7 cellular contexts compared by ENCODE assay signal in genomic region chr22:38870791-38871359, GRCh38. TPM values are rescaled to one million over a fixed set of nuclear protein-coding genes. Genes with fewer than 3 reads are reported as not detected.
A peak's percentile ranks its signal among the peaks of the same experiment; 100 is the strongest.
DNase-seq lines count a peak whose midpoint lies in the region; ATAC-seq and TF ChIP-seq lines count a peak whose summit lies in the region.

No MANE protein-coding gene starts in this region.

- H3K9me3 Mint-ChIP-seq in activated naive CD4-positive, alpha-beta T cell treated with anti-CD3 and anti-CD28 coated beads, Interleukin-2, amount 50 U/mL, for 72 hours: no peaks in the 10 kb centered on the region
- no peaks in the 10 kb centered on the region for H3K9me3 Mint-ChIP-seq in immature natural killer cell

- TF ChIP-seq POLR2A in stomach (IDR thresholded peaks at IDR 0.05): no peak

- no peaks in the 10 kb centered on the region for H3K9me3 ChIP-seq in stomach

- peaks cover 11 to 25% (median 25%) of the 10 kb centered on the region in 3 donors for H3K27me3 Mint-ChIP-seq in immature natural killer cell (ENCODE audit: low read depth in 3 of 3)

- peak overlapping the region; percentile 82 to 89 (median 86) for H3K4me3 Mint-ChIP-seq in immature natural killer cell

- ATAC-seq in activated naive CD4-positive, alpha-beta T cell treated with anti-CD3 and anti-CD28 coated beads, Interleukin-2, amount 50 U/mL, for 72 hours: no peak

- TF ChIP-seq EP300 in stomach (IDR thresholded peaks at IDR 0.05): no peak

- H3K4me3 ChIP-seq in HL-60 (replicated peaks; ENCODE audit: insufficient read depth, low read length) (peak overlapping the region; percentile 72), stomach (peak overlapping the region; percentile 58 to 88 (median 82))

- H3K36me3 ChIP-seq in stomach: peaks cover 18 to 36% (median 35%) of the 10 kb centered on the region in 4 donors

- H3K27me3 ChIP-seq in HL-60 (ENCODE audit: insufficient read depth, poor library complexity, severe bottlenecking) (peaks cover 8% of the 10 kb centered on the region), stomach (no peaks in the 10 kb centered on the region)

- H3K4me1 ChIP-seq in stomach: peaks cover 43 to 72% (median 54%) of the 10 kb centered on the region in 4 donors

- peaks cover 14 to 20% of the 10 kb centered on the region in 2 donors for H3K36me3 Mint-ChIP-seq in activated naive CD4-positive, alpha-beta T cell treated with anti-CD3 and anti-CD28 coated beads, Interleukin-2, amount 50 U/mL, for 72 hours
- no peaks in the 10 kb centered on the region for H3K36me3 Mint-ChIP-seq in immature natural killer cell

- intact Hi-C loops in stomach (cut with DNase I; ENCODE audit: low total_unique reads): no loop called here

- TF ChIP-seq CTCF in HL-60 (IDR thresholded peaks at IDR 0.05; ENCODE audit: insufficient read depth, low read length) (no peak), stomach (IDR thresholded peaks at IDR 0.05) (no peak)

- H3K4me1 Mint-ChIP-seq in immature natural killer cell: peaks cover 49 to 60% of the 10 kb centered on the region in 2 donors

- WGBS in stomach, 5 donors: 13 to 20% (median 15%) methylated on average over 2 of the region's 2 CpGs

- DNase-seq in HL-60 (ENCODE audit: low read depth in 1 of 2, low spot score in 1 of 2) (no peak), immature natural killer cell (no peak), stomach (peak; percentile 9), NOMO-1 treated with DMSO at 0.1 percent for 48 hours (lab: John Stamatoyannopoulos, UW; ENCODE audit: unreplicated experiment) (no peak), T-helper 9 cell (no peak)
- DNase-seq in activated naive CD4-positive, alpha-beta T cell treated with anti-CD3 and anti-CD28 coated beads, Interleukin-2, amount 50 U/mL, for 72 hours (ENCODE audit: low spot score in 2 of 2): no peak
- DNase-seq in effector CD4-positive, alpha-beta T cell: no peak

- H3K27ac ChIP-seq in HL-60 (replicated peaks) (peak overlapping the region; percentile 53), stomach (peak overlapping the region; percentile 89 to 96 (median 92))

- H3K27ac Mint-ChIP-seq in activated naive CD4-positive, alpha-beta T cell treated with anti-CD3 and anti-CD28 coated beads, Interleukin-2, amount 50 U/mL, for 72 hours: peak overlapping the region; percentile 86 to 92
- peak overlapping the region; percentile 77 to 91 (median 83) for H3K27ac Mint-ChIP-seq in immature natural killer cell

RNA-seq across cellular contexts. Expression of gene CBX6, which starts 1.1 kb away (rescaled TPM):
- 10 to 100 TPM; 46.9 to 92.6 TPM for total RNA-seq in activated naive CD4-positive, alpha-beta T cell treated with anti-CD3 and anti-CD28 coated beads, Interleukin-2, amount 50 U/mL, for 72 hours
- polyA plus RNA-seq in immature natural killer cell (10 to 100 TPM in 1 of 3 donors, 1 to 10 TPM in 2; 5.2 to 16.1 (median 6.3) TPM), stomach (10 to 100 TPM in 2 of 3 donors, 1 to 10 TPM in 1; 8.9 to 20.3 (median 14.6) TPM)
- 10 to 100 TPM; 15.4 to 46.0 (median 32.9) TPM for total RNA-seq in stomach

RNA-seq across cellular contexts. Expression of gene NPTXR, which starts 27.0 kb away (rescaled TPM):
- 1 to 10 TPM in 1 of 2 donors, under 1 TPM in 1; 0.75 to 1.1 TPM for total RNA-seq in activated naive CD4-positive, alpha-beta T cell treated with anti-CD3 and anti-CD28 coated beads, Interleukin-2, amount 50 U/mL, for 72 hours
- polyA plus RNA-seq in immature natural killer cell (1 to 10 TPM in 1 of 3 donors, under 1 TPM in 2; 0.59 to 1.4 (median 0.66) TPM), stomach (1 to 10 TPM in 2 of 3 donors, under 1 TPM in 1; 0.46 to 2.4 (median 2.2) TPM)
- 10 to 100 TPM in 2 of 5 donors, 1 to 10 TPM in 3; 1.2 to 19.6 (median 4.1) TPM for total RNA-seq in stomach
